In the genomic region with DNA sequence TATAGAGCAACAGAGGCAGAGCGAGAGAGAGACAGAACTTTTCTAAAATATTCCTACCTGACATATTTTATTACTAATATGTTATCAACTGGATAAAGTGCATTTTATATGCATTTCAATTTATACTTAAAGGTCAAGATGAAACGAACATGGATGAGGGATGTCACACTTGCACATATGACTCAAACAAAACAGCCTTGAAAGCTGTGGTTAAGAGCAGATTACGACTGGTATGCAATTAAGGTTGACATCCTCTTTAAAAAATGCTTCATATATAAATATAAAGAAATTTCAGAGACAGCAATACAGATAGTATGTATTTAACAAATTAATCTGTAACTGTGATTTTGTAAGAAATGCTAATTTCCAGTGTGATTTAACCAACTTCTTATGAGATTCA, we compare ENCODE assay signal across 21 cellular contexts. TPM values are rescaled to one million over a fixed set of nuclear protein-coding genes. Genes with fewer than 3 reads are reported as not detected.
"Had no signal": no experiment of that assay in that cellular context is flagged by ENCODE, and none has a peak within 500 bp of the region (broad histone marks: within the 10 kb centered on the region; RNA-seq: fewer than 3 reads in every experiment).

No MANE protein-coding gene starts in this region.

- H3K4me1 ChIP-seq: upper lobe of right lung had no signal

- DNase-seq: activated CD4-positive, alpha-beta T cell treated with anti-CD3 and anti-CD28 coated beads, Interleukin-2, amount 10 ng/mL, durations not matched to agents 7 days and 5 days; activated CD4-positive, CD25-positive, alpha-beta regulatory T cell; activated CD8-positive, alpha-beta memory T cell treated with anti-CD3 and anti-CD28 coated beads, Interleukin-2, amount 50 U/mL, for 48 hours; activated gamma-delta T cell treated with Interleukin-2 at 50 U/mL for 16 hours; amygdala; brain microvascular endothelial cell; endodermal cell; erythroblast; glutamatergic neuron; hypothalamus; nephron progenitor cell; stimulated activated CD4-positive, alpha-beta T cell treated with anti-CD3 and anti-CD28 coated beads, Interleukin-12 subunit alpha, Interleukin-12 subunit beta, amount 100 ng/mL, for 4 hours; stimulated activated CD4-positive, alpha-beta T cell treated with anti-CD3 and anti-CD28 coated beads, Interleukin-2, amount 100 ng/mL, for 24 hours; upper lobe of right lung had no signal

- H3K27me3 ChIP-seq: brain microvascular endothelial cell, upper lobe of right lung had no signal

- H3K27ac ChIP-seq: brain microvascular endothelial cell, thoracic aorta, upper lobe of right lung had no signal

- H3K36me3 ChIP-seq: brain microvascular endothelial cell, thoracic aorta, upper lobe of right lung had no signal

- H3K4me3 ChIP-seq: thoracic aorta, upper lobe of right lung had no signal

- ATAC-seq: sciatic nerve, upper lobe of right lung had no signal

- H3K9me3 ChIP-seq: thoracic aorta, upper lobe of right lung had no signal

RNA-seq across cellular contexts. Expression of a gene that starts 52.5 kb away (rescaled TPM):
- total RNA-seq: activated CD4-positive, alpha-beta T cell treated with anti-CD3 and anti-CD28 coated beads, Interleukin-2, amount 10 ng/mL, durations not matched to agents 7 days and 5 days; dermis microvascular lymphatic vessel endothelial cell; kidney epithelial cell; liver; pulmonary artery endothelial cell; T-helper 2 cell treated with Interferon-gamma antibody and Interleukin-4, amounts not matched to agents 100 ng/mL and 5 ng/mL, for 36 hours had no signal
